Comparison of ENCODE assay signal across 1 cellular context in genomic region chr15:83449250-83449671, GRCh38.
TF ChIP-seq lines count a peak whose summit lies in the region.

No MANE protein-coding gene starts in this region.

TF ChIP-seq in H1, 55 proteins besides CTCF, POLR2A, EP300 and RAD21 (continued from another document):
- no peak for TF ChIP-seq CHD7 (IDR thresholded peaks at IDR 0.05; ENCODE audit: insufficient replicate concordance, low read length)
- TF ChIP-seq NANOG (IDR thresholded peaks at IDR 0.05; ENCODE audit: insufficient read depth, low read depth, low read length, poor library complexity, severe bottlenecking), result no peak
- no peak for TF ChIP-seq ATF3 (IDR thresholded peaks at IDR 0.05; ENCODE audit: insufficient read depth, low read depth, low read length)
- no peak for TF ChIP-seq TAF1 (IDR thresholded peaks at IDR 0.05; ENCODE audit: low read depth, low read length)
- no peak for TF ChIP-seq E2F6 (IDR thresholded peaks at IDR 0.05)
- no peak for TF ChIP-seq SIRT6 (IDR thresholded peaks at IDR 0.05; ENCODE audit: low read length)
- no peak for TF ChIP-seq BCL11A (IDR thresholded peaks at IDR 0.05; ENCODE audit: low read depth in 2 of 2, low read length in 2 of 2)
- TF ChIP-seq USF2 (IDR thresholded peaks at IDR 0.05; ENCODE audit: low read length), result no peak
- TF ChIP-seq TAF7 (optimal IDR thresholded peaks at IDR 0.05; ENCODE audit: borderline replicate concordance, low read depth, low read length), result no peak
- no peak for TF ChIP-seq RFX5 (IDR thresholded peaks at IDR 0.05; ENCODE audit: borderline replicate concordance, low read depth, low read length)
